In genomic region chr4:33395731-33396485, GRCh38 we compare ENCODE assay signal across 16 cellular contexts.
"Had no signal": no experiment of that assay in that cellular context is flagged by ENCODE, and none has a peak within 500 bp of the region (broad histone marks: within the 10 kb centered on the region; RNA-seq: fewer than 3 reads in every experiment).

No MANE protein-coding gene starts in this region.

- ATAC-seq: gastroesophageal sphincter; left colon; natural killer cell; pancreas; right cardiac atrium; stimulated activated naive CD8-positive, alpha-beta T cell treated with anti-CD3 and anti-CD28 coated beads, Interleukin-15, Interleukin-2, amounts not matched to agents 100 U/mL and 50 U/mL, for 24 hours had no signal

- H3K4me3 ChIP-seq: esophagus squamous epithelium, gastroesophageal sphincter, pancreas, suprapubic skin, tibial artery had no signal

- DNase-seq: esophagus squamous epithelium; foreskin fibroblast; glutamatergic neuron; immature natural killer cell; kidney; left colon; natural killer cell; nucleus accumbens; pancreas; right cardiac atrium; small intestine; stimulated activated CD4-positive, alpha-beta T cell treated with anti-CD3 and anti-CD28 coated beads, Interleukin-2, amount 100 ng/mL, for 48 hours; stimulated activated naive CD8-positive, alpha-beta T cell treated with anti-CD3 and anti-CD28 coated beads, Interleukin-15, Interleukin-2, amounts not matched to agents 100 U/mL and 50 U/mL, for 24 hours; tibial artery had no signal

- H3K27ac ChIP-seq: esophagus squamous epithelium, gastroesophageal sphincter, pancreas, suprapubic skin, tibial artery had no signal

- H3K4me1 ChIP-seq: esophagus squamous epithelium, gastroesophageal sphincter, pancreas, suprapubic skin, tibial artery had no signal

- H3K27me3 ChIP-seq: esophagus squamous epithelium, gastroesophageal sphincter, pancreas, suprapubic skin, tibial artery had no signal

- H3K9me3 ChIP-seq: esophagus squamous epithelium, gastroesophageal sphincter, pancreas, tibial artery had no signal

- H3K36me3 ChIP-seq: esophagus squamous epithelium, gastroesophageal sphincter, pancreas, suprapubic skin, tibial artery had no signal
